In genomic region chr3:152938974-152939636, GRCh38 we compare ENCODE assay signal across 22 cellular contexts.
DNase-seq lines count a peak whose midpoint lies in the region; ATAC-seq and TF ChIP-seq lines count a peak whose summit lies in the region.
"Had no signal": no experiment of that assay in that cellular context is flagged by ENCODE, and none has a peak within 500 bp of the region (broad histone marks: within the 10 kb centered on the region; RNA-seq: fewer than 3 reads in every experiment).

No MANE protein-coding gene starts in this region.

- H3K36me3 ChIP-seq in OCI-LY7 (ENCODE audit: insufficient read depth, low read length) = no peaks in the 10 kb centered on the region
- H3K36me3 ChIP-seq in mucosa of descending colon (ENCODE audit: low read depth) = no peaks in the 10 kb centered on the region

- POLR2A ChIA-PET in OCI-LY7 (lab: Charles Lee) = no interaction called here

- no peak overlapping the region for H2AFZ ChIP-seq in OCI-LY7 (ENCODE audit: low read length)

- no peaks in the 10 kb centered on the region for H3K79me2 ChIP-seq in OCI-LY7 (ENCODE audit: insufficient read depth, low read depth, low read length)

- DNase-seq in DMS 273 (lab: John Stamatoyannopoulos, UW; ENCODE audit: unreplicated experiment) = peak; percentile 15
- no peak for DNase-seq in DMS 273 treated with DMSO at 0.1 percent for 48 hours (lab: John Stamatoyannopoulos, UW)
- no peak for DNase-seq in OCI-LY7 (ENCODE audit: low spot score)
- no peak for DNase-seq in epithelial cell of proximal tubule (ENCODE audit: low read depth)
- DNase-seq in retinal pigment epithelial cell (ENCODE audit: low read depth) = no peak
- DNase-seq in mucosa of descending colon = no peak
- no peak for DNase-seq in activated CD8-positive, alpha-beta memory T cell treated with anti-CD3 and anti-CD28 coated beads, Interleukin-2, amount 10 ng/mL, durations not matched to agents 7 days and 5 days
- no peak for DNase-seq in NK-92 (lab: John Stamatoyannopoulos, UW; ENCODE audit: unreplicated experiment)
- DNase-seq: COR-L47, DMS53, EL, HFFc6, NCI-H1092 treated with DMSO at 0.1 percent for 48 hours, NCI-H146, NCI-H2029 treated with DMSO at 0.1 percent for 48 hours, NCI-H510A, NCI-H774 had no signal

- no peaks in the 10 kb centered on the region for H3K4me1 Mint-ChIP-seq in activated CD8-positive, alpha-beta memory T cell treated with anti-CD3 and anti-CD28 coated beads, Interleukin-2, amount 10 ng/mL, durations not matched to agents 7 days and 5 days
- H3K4me1 Mint-ChIP-seq: B cell; CD4-positive, CD25-positive, alpha-beta regulatory T cell; IgD-negative memory B cell had no signal

- H3K27ac ChIP-seq in OCI-LY7 (ENCODE audit: low read depth, low read length, poor library complexity, severe bottlenecking) = no peak overlapping the region
- H3K27ac ChIP-seq: 22Rv1, RWPE1 had no signal

- peak; percentile 41; the same call in 1 of the 2 replicates for TF ChIP-seq CTCF in OCI-LY7 (conservative IDR thresholded peaks at IDR 0.05; ENCODE audit: low read length)
- peak; percentile 19 for TF ChIP-seq CTCF in epithelial cell of proximal tubule (conservative IDR thresholded peaks at IDR 0.05; ENCODE audit: low read depth, low read length)
- peak; percentile 35 for TF ChIP-seq CTCF in retinal pigment epithelial cell (conservative IDR thresholded peaks at IDR 0.05; ENCODE audit: low read depth, low read length)
- no peak for TF ChIP-seq CTCF in mucosa of descending colon (IDR thresholded peaks at IDR 0.05)

- H3K9me3 Mint-ChIP-seq in activated CD8-positive, alpha-beta memory T cell treated with anti-CD3 and anti-CD28 coated beads, Interleukin-2, amount 10 ng/mL, durations not matched to agents 7 days and 5 days (ENCODE audit: low read depth) = no peaks in the 10 kb centered on the region
- H3K9me3 Mint-ChIP-seq: CD4-positive, CD25-positive, alpha-beta regulatory T cell; IgD-negative memory B cell had no signal

- no peaks in the 10 kb centered on the region for H3K27me3 Mint-ChIP-seq in activated CD8-positive, alpha-beta memory T cell treated with anti-CD3 and anti-CD28 coated beads, Interleukin-2, amount 10 ng/mL, durations not matched to agents 7 days and 5 days
- H3K27me3 Mint-ChIP-seq: B cell; CD4-positive, CD25-positive, alpha-beta regulatory T cell; IgD-negative memory B cell had no signal

- H3K36me3 Mint-ChIP-seq in activated CD8-positive, alpha-beta memory T cell treated with anti-CD3 and anti-CD28 coated beads, Interleukin-2, amount 10 ng/mL, durations not matched to agents 7 days and 5 days = no peaks in the 10 kb centered on the region
- H3K36me3 Mint-ChIP-seq: CD4-positive, CD25-positive, alpha-beta regulatory T cell; IgD-negative memory B cell had no signal

- no peak overlapping the region for H3K4me2 ChIP-seq in OCI-LY7 (ENCODE audit: low read length)

- H3K4me3 ChIP-seq in OCI-LY7 (ENCODE audit: low read depth, low read length, poor library complexity, severe bottlenecking) (no peak overlapping the region), epithelial cell of proximal tubule (ENCODE audit: low read depth, low read length) (no peak overlapping the region), retinal pigment epithelial cell (ENCODE audit: low read length) (no peak overlapping the region), mucosa of descending colon (no peak overlapping the region)

- no peak overlapping the region for H3K27ac Mint-ChIP-seq in activated CD8-positive, alpha-beta memory T cell treated with anti-CD3 and anti-CD28 coated beads, Interleukin-2, amount 10 ng/mL, durations not matched to agents 7 days and 5 days
- H3K27ac Mint-ChIP-seq: B cell; CD4-positive, CD25-positive, alpha-beta regulatory T cell; HFFc6; IgD-negative memory B cell had no signal

- no peaks in the 10 kb centered on the region for H3K4me1 ChIP-seq in OCI-LY7 (ENCODE audit: insufficient read depth, low read length, poor library complexity, severe bottlenecking)
- H3K4me1 ChIP-seq in mucosa of descending colon (ENCODE audit: low read depth) = no peaks in the 10 kb centered on the region

- no TSS peak for BruUV-seq in OCI-LY7 (replicated peaks; lab: Mats Ljungman, UMichigan)

- H4K20me1 ChIP-seq in OCI-LY7 (ENCODE audit: insufficient read depth, low read length) = no peaks in the 10 kb centered on the region

- no peak for ATAC-seq in mucosa of descending colon
- ATAC-seq in activated CD8-positive, alpha-beta memory T cell treated with anti-CD3 and anti-CD28 coated beads, Interleukin-2, amount 10 ng/mL, durations not matched to agents 7 days and 5 days = no peak

- H3K9me3 ChIP-seq in OCI-LY7 (ENCODE audit: low read length) = no peaks in the 10 kb centered on the region
- no peaks in the 10 kb centered on the region for H3K9me3 ChIP-seq in mucosa of descending colon

- CTCF ChIA-PET in OCI-LY7 (lab: Charles Lee; ENCODE audit: unreplicated experiment) = no interaction called here
- CTCF ChIA-PET in activated CD8-positive, alpha-beta memory T cell treated with anti-CD3 and anti-CD28 coated beads, Interleukin-2, amount 10 ng/mL, durations not matched to agents 7 days and 5 days (lab: Charles Lee) = interaction anchor here (1.6 kb wide), 1 partner anchor 7 kb away, joined by 3 read pairs; no protein-coding TSS in a partner anchor

- no peaks in the 10 kb centered on the region for H3K9me2 ChIP-seq in OCI-LY7 (ENCODE audit: insufficient read depth, low read length)

- no peak overlapping the region for H3K4me3 Mint-ChIP-seq in activated CD8-positive, alpha-beta memory T cell treated with anti-CD3 and anti-CD28 coated beads, Interleukin-2, amount 10 ng/mL, durations not matched to agents 7 days and 5 days
- H3K4me3 Mint-ChIP-seq: B cell; CD4-positive, CD25-positive, alpha-beta regulatory T cell; HFFc6; IgD-negative memory B cell had no signal

- intact Hi-C loops in OCI-LY7 (cut with micrococcal nuclease; ENCODE audit: unreplicated experiment) = no loop called here
- intact Hi-C loops in mucosa of descending colon (cut with DNase I, micrococcal nuclease) = no loop called here
